In genomic region chr1:48102766-48103165, GRCh38 we compare ENCODE assay signal across 35 cellular contexts.
DNase-seq lines count a peak whose midpoint lies in the region; ATAC-seq and TF ChIP-seq lines count a peak whose summit lies in the region.
"Had no signal": no experiment of that assay in that cellular context is flagged by ENCODE, and none has a peak within 500 bp of the region (broad histone marks: within the 10 kb centered on the region; RNA-seq: fewer than 3 reads in every experiment).

No MANE protein-coding gene starts in this region.

- TF ChIP-seq CTCF in choroid plexus epithelial cell (conservative IDR thresholded peaks at IDR 0.05; ENCODE audit: low read depth, low read length) (no peak), esophagus muscularis mucosa (IDR thresholded peaks at IDR 0.05) (no peak), fibroblast of pulmonary artery (IDR thresholded peaks at IDR 0.05; ENCODE audit: low read length, missing control alignments) (no peak)

- CTCF ChIA-PET in T-cell (lab: Charles Lee) = no interaction called here

- no peak overlapping the region for H3K27ac ChIP-seq in esophagus muscularis mucosa (replicated peaks in 1 of 4)
- H3K27ac ChIP-seq: 22Rv1; A549; BLaER1; BLaER1 treated with 17β-estradiol and CSF1 and Interleukin-3, amounts not matched to agents 10 nM and 100 nM; C4-2B had no signal

- H3K27me3 ChIP-seq in esophagus muscularis mucosa = no peaks in the 10 kb centered on the region
- H3K27me3 ChIP-seq: BE2C; BLaER1; BLaER1 treated with 17β-estradiol and CSF1 and Interleukin-3, amounts not matched to agents 10 nM and 100 nM had no signal

- no peak overlapping the region for H3K4me3 Mint-ChIP-seq in T-cell
- H3K4me3 Mint-ChIP-seq: B cell; CD14-positive monocyte; CD4-positive, alpha-beta memory T cell; CD4-positive, alpha-beta T cell; CD4-positive, CD25-positive, alpha-beta regulatory T cell; CD8-positive, alpha-beta memory T cell; CD8-positive, alpha-beta T cell had no signal

- H3K27me3 Mint-ChIP-seq in T-cell = peaks cover 9 to 33% of the 10 kb centered on the region in 2 donors

- H3K4me3 ChIP-seq in choroid plexus epithelial cell (ENCODE audit: low read depth, low read length) (no peak overlapping the region), esophagus muscularis mucosa (no peak overlapping the region), fibroblast of pulmonary artery (replicated peaks; ENCODE audit: low read depth, low read length) (no peak overlapping the region)
- H3K4me3 ChIP-seq: A549; BLaER1; BLaER1 treated with 17β-estradiol and CSF1 and Interleukin-3, amounts not matched to agents 10 nM and 100 nM had no signal

- H3K27ac Mint-ChIP-seq in T-cell = no peak overlapping the region
- H3K27ac Mint-ChIP-seq: B cell; CD14-positive monocyte; CD4-positive, alpha-beta memory T cell; CD4-positive, alpha-beta T cell; CD4-positive, CD25-positive, alpha-beta regulatory T cell; CD8-positive, alpha-beta memory T cell; CD8-positive, alpha-beta T cell had no signal

- ATAC-seq in activated CD4-positive, CD25-positive, alpha-beta regulatory T cell treated with anti-CD3 and anti-CD28 coated beads, Interleukin-2, amount 50 U/mL, for 24 hours = no peak
- ATAC-seq in HG03520 (IDR thresholded peaks at IDR 0.05; ENCODE audit: unreplicated experiment) = no peak
- no peak for ATAC-seq in T-cell (replicated peaks in 1 of 4)
- ATAC-seq: A549; CD8-positive, alpha-beta T cell had no signal

- H3K9me3 ChIP-seq in esophagus muscularis mucosa = no peaks in the 10 kb centered on the region
- H3K9me3 ChIP-seq: A549; BE2C; BLaER1; BLaER1 treated with 17β-estradiol and CSF1 and Interleukin-3, amounts not matched to agents 10 nM and 100 nM; Caco-2 had no signal

- TF ChIP-seq EP300 in esophagus muscularis mucosa (IDR thresholded peaks at IDR 0.05) = no peak

- intact Hi-C loops in esophagus muscularis mucosa (cut with DNase I) = no loop called here

- peaks cover 0 to 17% (median 2%) of the 10 kb centered on the region in 4 donors for H3K4me1 ChIP-seq in esophagus muscularis mucosa
- H3K4me1 ChIP-seq: A549; BE2C; BLaER1; BLaER1 treated with 17β-estradiol and CSF1 and Interleukin-3, amounts not matched to agents 10 nM and 100 nM; Caco-2 had no signal

- no peaks in the 10 kb centered on the region for H3K36me3 Mint-ChIP-seq in T-cell
- H3K36me3 Mint-ChIP-seq: CD14-positive monocyte; CD4-positive, alpha-beta memory T cell; CD4-positive, CD25-positive, alpha-beta regulatory T cell; CD8-positive, alpha-beta memory T cell; CD8-positive, alpha-beta T cell had no signal

- POLR2A ChIA-PET in T-cell (lab: Charles Lee) = no interaction called here

- no peaks in the 10 kb centered on the region for H3K36me3 ChIP-seq in esophagus muscularis mucosa
- H3K36me3 ChIP-seq: BE2C; BLaER1; BLaER1 treated with 17β-estradiol and CSF1 and Interleukin-3, amounts not matched to agents 10 nM and 100 nM had no signal

- DNase-seq in amniotic epithelial cell (ENCODE audit: low read depth) = peak; percentile 37
- DNase-seq in choroid plexus epithelial cell (ENCODE audit: low read depth) = peak; percentile 9
- peak; percentile 75 for DNase-seq in esophagus muscularis mucosa (ENCODE audit: extremely low spot score)
- DNase-seq in fibroblast of pulmonary artery (ENCODE audit: low read depth) = peak; percentile 2
- no peak for DNase-seq in inferior parietal cortex (ENCODE audit: extremely low spot score)
- DNase-seq in T-cell = no peak
- DNase-seq: 8988T; ACHN; AML-193; BE2C; C1 segment of cervical spinal cord; Caco-2; Calu3; CD4-positive, alpha-beta memory T cell; CD4-positive, alpha-beta T cell; CD4-positive, CD25-positive, alpha-beta regulatory T cell; CD8-positive, alpha-beta memory T cell; CD8-positive, alpha-beta T cell; COR-L47; DMS 273 treated with DMSO at 0.1 percent for 48 hours; DMS153; DMS53; DMS79; DMS79 treated with DMSO at 0.1 percent for 48 hours; DND-41; EL had no signal

- no peak for TF ChIP-seq POLR2A in esophagus muscularis mucosa (IDR thresholded peaks at IDR 0.05; ENCODE audit: low read depth)

- 74% methylated on average over 6 of the region's 6 CpGs for WGBS in esophagus muscularis mucosa

- H3K4me1 Mint-ChIP-seq in T-cell = no peaks in the 10 kb centered on the region
- H3K4me1 Mint-ChIP-seq: B cell; CD14-positive monocyte; CD4-positive, alpha-beta memory T cell; CD4-positive, CD25-positive, alpha-beta regulatory T cell; CD8-positive, alpha-beta memory T cell had no signal

- H3K9me3 Mint-ChIP-seq in T-cell = no peaks in the 10 kb centered on the region
- H3K9me3 Mint-ChIP-seq: CD14-positive monocyte; CD4-positive, alpha-beta T cell; CD4-positive, CD25-positive, alpha-beta regulatory T cell; CD8-positive, alpha-beta T cell had no signal

Comparison
In these comparisons a context has a peak if more than half of its experiments do, and no peak if none do; other contexts are left out.
1. DNase-seq: peak in amniotic epithelial cell (single experiment), choroid plexus epithelial cell (single experiment), esophagus muscularis mucosa (single experiment) and fibroblast of pulmonary artery (single experiment); none in inferior parietal cortex (single experiment) and T-cell (0 of 34).